2 cellular contexts compared by ENCODE assay signal in genomic region chr2:54396798-54397197, GRCh38.
TF ChIP-seq lines count a peak whose summit lies in the region.

No MANE protein-coding gene starts in this region.

TF ChIP-seq in SK-N-SH, 30 proteins besides CTCF, POLR2A, EP300 and RAD21 (continued from another document):
- TF ChIP-seq, protein P1, sequence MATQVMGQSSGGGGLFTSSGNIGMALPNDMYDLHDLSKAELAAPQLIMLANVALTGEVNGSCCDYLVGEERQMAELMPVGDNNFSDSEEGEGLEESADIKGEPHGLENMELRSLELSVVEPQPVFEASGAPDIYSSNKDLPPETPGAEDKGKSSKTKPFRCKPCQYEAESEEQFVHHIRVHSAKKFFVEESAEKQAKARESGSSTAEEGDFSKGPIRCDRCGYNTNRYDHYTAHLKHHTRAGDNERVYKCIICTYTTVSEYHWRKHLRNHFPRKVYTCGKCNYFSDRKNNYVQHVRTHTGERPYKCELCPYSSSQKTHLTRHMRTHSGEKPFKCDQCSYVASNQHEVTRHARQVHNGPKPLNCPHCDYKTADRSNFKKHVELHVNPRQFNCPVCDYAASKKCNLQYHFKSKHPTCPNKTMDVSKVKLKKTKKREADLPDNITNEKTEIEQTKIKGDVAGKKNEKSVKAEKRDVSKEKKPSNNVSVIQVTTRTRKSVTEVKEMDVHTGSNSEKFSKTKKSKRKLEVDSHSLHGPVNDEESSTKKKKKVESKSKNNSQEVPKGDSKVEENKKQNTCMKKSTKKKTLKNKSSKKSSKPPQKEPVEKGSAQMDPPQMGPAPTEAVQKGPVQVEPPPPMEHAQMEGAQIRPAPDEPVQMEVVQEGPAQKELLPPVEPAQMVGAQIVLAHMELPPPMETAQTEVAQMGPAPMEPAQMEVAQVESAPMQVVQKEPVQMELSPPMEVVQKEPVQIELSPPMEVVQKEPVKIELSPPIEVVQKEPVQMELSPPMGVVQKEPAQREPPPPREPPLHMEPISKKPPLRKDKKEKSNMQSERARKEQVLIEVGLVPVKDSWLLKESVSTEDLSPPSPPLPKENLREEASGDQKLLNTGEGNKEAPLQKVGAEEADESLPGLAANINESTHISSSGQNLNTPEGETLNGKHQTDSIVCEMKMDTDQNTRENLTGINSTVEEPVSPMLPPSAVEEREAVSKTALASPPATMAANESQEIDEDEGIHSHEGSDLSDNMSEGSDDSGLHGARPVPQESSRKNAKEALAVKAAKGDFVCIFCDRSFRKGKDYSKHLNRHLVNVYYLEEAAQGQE (IDR thresholded peaks at IDR 0.05; ENCODE audit: low read depth, low read length) = no peak
- TF ChIP-seq MXI1 (IDR thresholded peaks at IDR 0.05; ENCODE audit: low read depth, low read length) = no peak
- TF ChIP-seq FOXJ3 (CRISPR knock-in tag; IDR thresholded peaks at IDR 0.05) = no peak
- no peak for TF ChIP-seq JUND (IDR thresholded peaks at IDR 0.05)
- TF ChIP-seq FOXM1 (IDR thresholded peaks at IDR 0.05; ENCODE audit: low read depth) = no peak

TF ChIP-seq in SK-N-SH treated with all-trans-retinoic acid at 6 μM for 48 hours, 23 proteins besides CTCF, POLR2A, EP300 and RAD21 (continued from another document):
- TF ChIP-seq PATZ1 (CRISPR knock-in tag; IDR thresholded peaks at IDR 0.05; ENCODE audit: borderline replicate concordance) (no peak), ZNF70 (CRISPR knock-in tag; IDR thresholded peaks at IDR 0.05) (no peak)
